ENCODE assay signal across 11 cellular contexts in genomic region chr9:114721491-114722362, GRCh38. TPM values are rescaled to one million over a fixed set of nuclear protein-coding genes. Genes with fewer than 3 reads are reported as not detected.
A peak's percentile ranks its signal among the peaks of the same experiment; 100 is the strongest.
DNase-seq lines count a peak whose midpoint lies in the region; ATAC-seq, FAIRE-seq and TF ChIP-seq lines count a peak whose summit lies in the region.
"Had no signal": no experiment of that assay in that cellular context is flagged by ENCODE, and none has a peak within 500 bp of the region (broad histone marks: within the 10 kb centered on the region; RNA-seq: fewer than 3 reads in every experiment).

No MANE protein-coding gene starts in this region.

- FAIRE-seq in HepG2 (lab: Jason Lieb, UNC) = peak; percentile 100
- FAIRE-seq: HTR-8/SVneo had no signal

- peaks cover 0 to 5% of the 10 kb centered on the region in 2 experiments; a peak in 3 of 5 replicates for H3K27me3 ChIP-seq in HepG2 (ENCODE audit: control insufficient read depth in 1 of 2, insufficient read depth in 2 of 2, low read length in 2 of 2)

- DNase-seq in EH (ENCODE audit: low read depth) (peak; percentile 89), NCI-H146 treated with DMSO at 0.1 percent for 48 hours (lab: John Stamatoyannopoulos, UW; ENCODE audit: unreplicated experiment) (peak; percentile 55), HepG2 (ENCODE audit: low spot score) (peak; percentile 99), NCI-H1694 treated with DMSO at 0.1 percent for 48 hours (lab: John Stamatoyannopoulos, UW) (no peak), CD1c-positive myeloid dendritic cell (ENCODE audit: extremely low spot score) (no peak)
- no peak for DNase-seq in activated T-helper 2 cell treated with anti-CD3 and anti-CD28 coated beads, Interferon-gamma antibody, Interleukin-2, Interleukin-4, amounts not matched to agents 10 μg/mL and 5 μg/mL and 100 μg/mL, durations not matched to agents 14 hours and 24 hours and 36 hours (ENCODE audit: low spot score)
- DNase-seq in NK-92 treated with Interleukin-12 subunit alpha and Interleukin-12 subunit beta, amount 100 ng/mL, for 24 hours (lab: John Stamatoyannopoulos, UW) = no peak
- DNase-seq: naive B cell had no signal

- peak overlapping the region in 1 of 3 experiments; percentile 59; a peak in 2 of 6 replicates for H3K4me3 ChIP-seq in HepG2 (replicated peaks in 1 of 3; ENCODE audit: insufficient read depth in 1 of 3, low read depth in 2 of 3, low read length in 3 of 3)

- H3K4me2 ChIP-seq in HepG2 (ENCODE audit: low read depth, low read length) = peak overlapping the region; percentile 72

- CTCF ChIA-PET in HepG2 (lab: Yijun Ruan, JAX; ENCODE audit: low intra/inter-chr PET ratio, low total read pairs) = interaction anchor here (1.6 kb wide), 1 partner anchor 40 kb away, joined by 9 read pairs; the partner anchor contains the start of gene TEX48

- TF ChIP-seq POLR2A in HepG2 (IDR thresholded peaks at IDR 0.05; ENCODE audit: insufficient read depth in 1 of 2, low read depth in 2 of 2, low read length in 2 of 2) = peak; percentile 39 to 50; a peak in 2 of 4 replicates

- POLR2A ChIA-PET in HepG2 (lab: Yijun Ruan, JAX) = interaction anchor here (1.0 to 1.2 kb wide), 2 partner anchors 21 to 134 kb away, joined by 3 to 5 read pairs; partner anchors contain the start of gene ATP6V1G1

- 2% methylated on average over 14 of the region's 14 CpGs for WGBS in HepG2 (ENCODE audit: low lambda C conversion rate)

- H3K36me3 Mint-ChIP-seq in activated T-helper 2 cell treated with anti-CD3 and anti-CD28 coated beads, Interferon-gamma antibody, Interleukin-2, Interleukin-4, amounts not matched to agents 10 μg/mL and 5 μg/mL and 100 μg/mL, durations not matched to agents 14 hours and 24 hours and 36 hours (ENCODE audit: low read depth) = peaks cover 40% of the 10 kb centered on the region

- TF ChIP-seq CTCF in HepG2 (CRISPR knock-in tag; IDR thresholded peaks at IDR 0.05) = peak; percentile 65

- peaks cover 47% of the 10 kb centered on the region for H3K4me1 ChIP-seq in HepG2 (ENCODE audit: insufficient read depth, low read length)

- no peaks in the 10 kb centered on the region for H3K27me3 Mint-ChIP-seq in activated T-helper 2 cell treated with anti-CD3 and anti-CD28 coated beads, Interferon-gamma antibody, Interleukin-2, Interleukin-4, amounts not matched to agents 10 μg/mL and 5 μg/mL and 100 μg/mL, durations not matched to agents 14 hours and 24 hours and 36 hours (ENCODE audit: low read depth)

- no TSS peak for BruUV-seq in HepG2 (replicated peaks; lab: Mats Ljungman, UMichigan)

- intact Hi-C loops in activated T-helper 2 cell treated with anti-CD3 and anti-CD28 coated beads, Interferon-gamma antibody, Interleukin-2, Interleukin-4, amounts not matched to agents 10 μg/mL and 5 μg/mL and 100 μg/mL, durations not matched to agents 14 hours and 24 hours and 36 hours (cut with micrococcal nuclease) = no loop called here
- intact Hi-C loops in HepG2 (cut with micrococcal nuclease; ENCODE audit: unreplicated experiment) = loop anchor here (1.0 kb wide), 2 partner anchors 40 to 187 kb away; no protein-coding TSS in a partner anchor

- no peaks in the 10 kb centered on the region for H3K36me3 ChIP-seq in HepG2 (replicated peaks in 1 of 2; ENCODE audit: control insufficient read depth in 1 of 2, insufficient read depth in 2 of 2, low read length in 2 of 2)

- peak overlapping the region; percentile 64 for H3K27ac ChIP-seq in HepG2 (ENCODE audit: extremely low read length, insufficient read depth, low read length)

- no peaks in the 10 kb centered on the region for H3K9me3 ChIP-seq in HepG2 (ENCODE audit: low read length)

- peak; percentile 98 for ATAC-seq in HepG2

- H3K4me3 Mint-ChIP-seq in activated T-helper 2 cell treated with anti-CD3 and anti-CD28 coated beads, Interferon-gamma antibody, Interleukin-2, Interleukin-4, amounts not matched to agents 10 μg/mL and 5 μg/mL and 100 μg/mL, durations not matched to agents 14 hours and 24 hours and 36 hours (ENCODE audit: low read depth) = no peak overlapping the region
- H3K4me3 Mint-ChIP-seq: dendritic cell treated with granulocyte-macrophage colony-stimulating factor and Interleukin-4, amounts not matched to agents 40 ng/mL and 50 ng/mL, for 4 days; naive B cell had no signal

- peak overlapping the region; percentile 35 for H3K9ac ChIP-seq in HepG2 (ENCODE audit: insufficient read depth, low read depth, low read length)

- no peaks in the 10 kb centered on the region for H3K79me2 ChIP-seq in HepG2 (ENCODE audit: insufficient read depth, low read length)

- peak; percentile 72 for TF ChIP-seq RAD21 in HepG2 (CRISPR knock-in tag; IDR thresholded peaks at IDR 0.05)

- TF ChIP-seq EP300 in HepG2 (IDR thresholded peaks at IDR 0.05; ENCODE audit: low read depth in 2 of 2, low read length in 2 of 2) = peak; percentile 91 to 95
- peak; percentile 94 for TF ChIP-seq EP300 in HepG2 (CRISPR knock-in tag; IDR thresholded peaks at IDR 0.05; ENCODE audit: borderline replicate concordance)

- H3K9me3 Mint-ChIP-seq in activated T-helper 2 cell treated with anti-CD3 and anti-CD28 coated beads, Interferon-gamma antibody, Interleukin-2, Interleukin-4, amounts not matched to agents 10 μg/mL and 5 μg/mL and 100 μg/mL, durations not matched to agents 14 hours and 24 hours and 36 hours = peaks cover 16% of the 10 kb centered on the region
- H3K9me3 Mint-ChIP-seq: dendritic cell treated with granulocyte-macrophage colony-stimulating factor and Interleukin-4, amounts not matched to agents 40 ng/mL and 50 ng/mL, for 4 days had no signal

- H3K4me1 Mint-ChIP-seq in activated T-helper 2 cell treated with anti-CD3 and anti-CD28 coated beads, Interferon-gamma antibody, Interleukin-2, Interleukin-4, amounts not matched to agents 10 μg/mL and 5 μg/mL and 100 μg/mL, durations not matched to agents 14 hours and 24 hours and 36 hours (ENCODE audit: low read depth) = peaks cover 91% of the 10 kb centered on the region

- in situ Hi-C loops in HepG2 (cut with HindIII; ENCODE audit: extremely low pct_ligation_motif_present, low pct_unique_long_range_greater_than_20kb) = no loop called here

- H4K20me1 ChIP-seq in HepG2 (ENCODE audit: insufficient read depth, low read length) = no peaks in the 10 kb centered on the region

- peak overlapping the region; percentile 84 for H3K27ac Mint-ChIP-seq in activated T-helper 2 cell treated with anti-CD3 and anti-CD28 coated beads, Interferon-gamma antibody, Interleukin-2, Interleukin-4, amounts not matched to agents 10 μg/mL and 5 μg/mL and 100 μg/mL, durations not matched to agents 14 hours and 24 hours and 36 hours
- H3K27ac Mint-ChIP-seq: dendritic cell treated with granulocyte-macrophage colony-stimulating factor and Interleukin-4, amounts not matched to agents 40 ng/mL and 50 ng/mL, for 4 days had no signal

- no peak overlapping the region for H2AFZ ChIP-seq in HepG2 (ENCODE audit: low read length)

TF ChIP-seq in HepG2, 621 proteins besides CTCF, POLR2A, EP300 and RAD21 (continues in another document):
- 0 out of 2 replicates have a peak, but pooled peaks have one; percentile 62 for TF ChIP-seq ZNF891 (CRISPR knock-in tag; IDR thresholded peaks at IDR 0.05)
- peak; percentile 87 for TF ChIP-seq NR2C2 (CRISPR knock-in tag; IDR thresholded peaks at IDR 0.05; ENCODE audit: borderline replicate concordance)
- TF ChIP-seq UBTF (CRISPR knock-in tag; IDR thresholded peaks at IDR 0.05) = peak; percentile 52; the same call in 1 of the 2 replicates
- peak; percentile 86; the same call in 1 of the 2 replicates for TF ChIP-seq ZNF788 (CRISPR knock-in tag; IDR thresholded peaks at IDR 0.05; ENCODE audit: borderline replicate concordance)
- peak; percentile 96 for TF ChIP-seq ZNF331 (CRISPR knock-in tag; IDR thresholded peaks at IDR 0.05)

RNA-seq across cellular contexts. Expression of gene TEX48, which starts 39.7 kb away (rescaled TPM):
- total RNA-seq in activated T-helper 2 cell treated with anti-CD3 and anti-CD28 coated beads, Interferon-gamma antibody, Interleukin-2, Interleukin-4, amounts not matched to agents 10 μg/mL and 5 μg/mL and 100 μg/mL, durations not matched to agents 14 hours and 24 hours and 36 hours = 0.41 and 0.68 TPM in 2 replicates
- total RNA-seq in HepG2 (2016; rRNA removed; fragmentation: Illumina TruSeq; extraction: Trizol) = not detected in 2 replicates
- not detected in 2 replicates for total RNA-seq in HepG2 (2016; cell fraction: cytosol; rRNA removed; fragmentation: Illumina TruSeq; extraction: Trizol; ENCODE audit: low read depth)
- not detected in 2 replicates for total RNA-seq in HepG2 (2016; cell fraction: insoluble cytoplasmic fraction; rRNA removed; fragmentation: Illumina TruSeq; extraction: Trizol)
- not detected in 2 replicates for total RNA-seq in HepG2 (2016; cell fraction: membrane; rRNA removed; fragmentation: Illumina TruSeq; extraction: Trizol)
- total RNA-seq in HepG2 (2016; cell fraction: nucleus; rRNA removed; fragmentation: Illumina TruSeq; extraction: Trizol) = not detected in 2 replicates
- polyA plus RNA-seq in HepG2 (2011; rRNA removed) = not detected in 2 replicates
- polyA plus RNA-seq in HepG2 (2011; cell fraction: cytosol; rRNA removed) = not detected in 2 replicates
- polyA plus RNA-seq in HepG2 (2011; cell fraction: nucleus; rRNA removed) = not detected in 2 replicates
- polyA plus RNA-seq in HepG2 (2012) = not detected in 2 replicates
- not detected in 2 replicates for polyA plus RNA-seq in HepG2 (2016; cell fraction: cytosol; fragmentation: Illumina TruSeq; extraction: Trizol; ENCODE audit: low read depth)
- not detected in 2 replicates for polyA plus RNA-seq in HepG2 (2016; cell fraction: insoluble cytoplasmic fraction; fragmentation: Illumina TruSeq; extraction: Trizol; ENCODE audit: low read depth)
- not detected in 2 replicates for polyA plus RNA-seq in HepG2 (2016; cell fraction: membrane; fragmentation: Illumina TruSeq; extraction: Trizol; ENCODE audit: low read depth)
- polyA plus RNA-seq in HepG2 (2016; cell fraction: nucleus; fragmentation: Illumina TruSeq; extraction: Trizol; ENCODE audit: insufficient read depth, low read depth) = not detected in 2 replicates
- not detected in 2 replicates for polyA minus RNA-seq in HepG2 (2011; rRNA and poly(A)+ RNA removed; ENCODE audit: low replicate concordance)
- polyA minus RNA-seq in HepG2 (2011; cell fraction: cytosol; rRNA and poly(A)+ RNA removed) = not detected in 2 replicates
- polyA minus RNA-seq in HepG2 (2011; cell fraction: nucleus; rRNA and poly(A)+ RNA removed) = not detected in 2 replicates
- total RNA-seq: NCI-H460 had no signal

Comparison
In these comparisons a context has a peak if more than half of its experiments do, and no peak if none do; other contexts are left out.
1. DNase-seq: peak in EH (single experiment), NCI-H146 treated with DMSO at 0.1 percent for 48 hours (single experiment) and HepG2 (single experiment); none in activated T-helper 2 cell treated with anti-CD3 and anti-CD28 coated beads, Interferon-gamma antibody, Interleukin-2, Interleukin-4, amounts not matched to agents 10 μg/mL and 5 μg/mL and 100 μg/mL, durations not matched to agents 14 hours and 24 hours and 36 hours (single experiment), NCI-H1694 treated with DMSO at 0.1 percent for 48 hours (single experiment), CD1c-positive myeloid dendritic cell (single experiment) and NK-92 treated with Interleukin-12 subunit alpha and Interleukin-12 subunit beta, amount 100 ng/mL, for 24 hours (single experiment).